Comparison of ENCODE assay signal across 23 cellular contexts in genomic region chr12:3294481-3294911, GRCh38.
A peak's percentile ranks its signal among the peaks of the same experiment; 100 is the strongest.
DNase-seq lines count a peak whose midpoint lies in the region; ATAC-seq and TF ChIP-seq lines count a peak whose summit lies in the region.
"Had no signal": no experiment of that assay in that cellular context is flagged by ENCODE, and none has a peak within 500 bp of the region (broad histone marks: within the 10 kb centered on the region; RNA-seq: fewer than 3 reads in every experiment).

No MANE protein-coding gene starts in this region.

- H3K4me2 ChIP-seq in mesenchymal stem cell (ENCODE audit: low read length, poor library complexity, severe bottlenecking), result no peak overlapping the region

- no peaks in the 10 kb centered on the region for H3K9me3 Mint-ChIP-seq in T-helper 2 cell treated with Interferon-gamma antibody and Interleukin-4, amounts not matched to agents 5 μg/mL and 100 μg/mL, for 36 hours
- H3K9me3 Mint-ChIP-seq: activated T-cell treated with anti-CD3 and anti-CD28 coated beads, Interleukin-2, amount 50 U/mL, for 4 hours; mesothelial cell of epicardium; natural killer cell had no signal

- H2AK5ac ChIP-seq in mesenchymal stem cell (ENCODE audit: low read length, severe bottlenecking), result no peak overlapping the region

- H2BK15ac ChIP-seq in mesenchymal stem cell (ENCODE audit: low read depth, poor library complexity, severe bottlenecking), result no peak overlapping the region

- peak; percentile 74 for DNase-seq in BE2C
- peak; percentile 65 for DNase-seq in DMS79 treated with DMSO at 0.1 percent for 48 hours (lab: John Stamatoyannopoulos, UW)
- DNase-seq in NCI-H345 treated with DMSO at 0.1 percent for 48 hours (lab: John Stamatoyannopoulos, UW; ENCODE audit: unreplicated experiment), result peak; percentile 46
- DNase-seq in heart left ventricle, result peak in 2 of 5 donors; percentile 59 to 61
- no peak for DNase-seq in T-helper 2 cell treated with Interferon-gamma antibody and Interleukin-4, amounts not matched to agents 5 μg/mL and 100 μg/mL, for 36 hours (ENCODE audit: low spot score)
- no peak for DNase-seq in mesenchymal stem cell
- no peak for DNase-seq in NCI-H1436 (lab: John Stamatoyannopoulos, UW)
- DNase-seq: activated naive CD4-positive, alpha-beta T cell; activated T-cell treated with anti-CD3 and anti-CD28 coated beads, Interleukin-2, amount 50 U/mL, for 4 hours; amniotic stem cell; glutamatergic neuron; MM.1S; natural killer cell; NCI-H187; sigmoid colon; stimulated activated CD4-positive, alpha-beta T cell treated with anti-CD3 and anti-CD28 coated beads, Interleukin-15, amount 100 ng/mL, for 24 hours had no signal

- no peaks in the 10 kb centered on the region for H3K4me1 Mint-ChIP-seq in T-helper 2 cell treated with Interferon-gamma antibody and Interleukin-4, amounts not matched to agents 5 μg/mL and 100 μg/mL, for 36 hours (ENCODE audit: low read depth)
- H3K4me1 Mint-ChIP-seq: CD14-positive monocyte, natural killer cell had no signal

- no peak overlapping the region for H3K4ac ChIP-seq in mesenchymal stem cell (ENCODE audit: low read depth in 1 of 2, low read length in 2 of 2)

- H3K4me1 ChIP-seq in BE2C (peaks cover 15% of the 10 kb centered on the region), heart left ventricle (peaks cover 0 to 37% (median 29%) of the 10 kb centered on the region in 12 donors), mesenchymal stem cell (ENCODE audit: control insufficient read depth, insufficient read depth, low read depth, low read length) (peaks cover 17% of the 10 kb centered on the region)
- H3K4me1 ChIP-seq: parathyroid adenoma had no signal

- H2BK120ac ChIP-seq in mesenchymal stem cell (ENCODE audit: low read depth, low read length), result no peak overlapping the region

- H3K36me3 Mint-ChIP-seq in T-helper 2 cell treated with Interferon-gamma antibody and Interleukin-4, amounts not matched to agents 5 μg/mL and 100 μg/mL, for 36 hours (ENCODE audit: low read depth), result no peaks in the 10 kb centered on the region
- H3K36me3 Mint-ChIP-seq: CD14-positive monocyte, mesothelial cell of epicardium, natural killer cell had no signal

- H3K9me3 ChIP-seq in BE2C (no peaks in the 10 kb centered on the region), heart left ventricle (no peaks in the 10 kb centered on the region), mesenchymal stem cell (ENCODE audit: control insufficient read depth, low read length) (no peaks in the 10 kb centered on the region)
- H3K9me3 ChIP-seq: sigmoid colon had no signal

- H4K91ac ChIP-seq in mesenchymal stem cell (ENCODE audit: low read length), result no peak overlapping the region

- H3K27ac ChIP-seq in heart left ventricle (peak overlapping the region in 6 of 12 donors; percentile 5 to 66 (median 46)), mesenchymal stem cell (ENCODE audit: low read length, poor library complexity, severe bottlenecking) (no peak overlapping the region)
- H3K27ac ChIP-seq: cardiac muscle cell, parathyroid adenoma, sigmoid colon had no signal

- WGBS in heart left ventricle, 4 donors, result 49 to 75% (median 58%) methylated on average over 4 to 15 of the region's 15 CpGs
- WGBS in mesenchymal stem cell, result 84% methylated on average over 15 of the region's 15 CpGs

- TF ChIP-seq CTCF in BE2C (IDR thresholded peaks at IDR 0.05; ENCODE audit: low read depth, low read length) (no peak), heart left ventricle (IDR thresholded peaks at IDR 0.05) (no peak)

- intact Hi-C loops in heart left ventricle (cut with DNase I), result loop anchor here in 1 of 10 donors (10.0 kb wide), 1 partner anchor 480 kb away; no protein-coding TSS in a partner anchor

- no peak overlapping the region for H2BK12ac ChIP-seq in mesenchymal stem cell (ENCODE audit: low read length in 2 of 2)

- H3K14ac ChIP-seq in mesenchymal stem cell (ENCODE audit: low read length in 2 of 2), result no peak overlapping the region

- TF ChIP-seq POLR2A in heart left ventricle (IDR thresholded peaks at IDR 0.05), result no peak

- no peak overlapping the region for H3K18ac ChIP-seq in mesenchymal stem cell (ENCODE audit: low read depth in 1 of 2, low read length in 2 of 2)

- H3K27me3 Mint-ChIP-seq in T-helper 2 cell treated with Interferon-gamma antibody and Interleukin-4, amounts not matched to agents 5 μg/mL and 100 μg/mL, for 36 hours (ENCODE audit: low read depth), result no peaks in the 10 kb centered on the region

- no peaks in the 10 kb centered on the region; the same call in none of the 2 replicates for H3K27me3 ChIP-seq in BE2C
- H3K27me3 ChIP-seq in heart left ventricle, result no peaks in the 10 kb centered on the region
- H3K27me3 ChIP-seq in mesenchymal stem cell (ENCODE audit: control insufficient read depth in 1 of 2, insufficient read depth in 1 of 2, low read length in 2 of 2), result peaks cover 0 to 31% of the 10 kb centered on the region in 2 experiments

- H4K8ac ChIP-seq in mesenchymal stem cell (ENCODE audit: low read length), result no peak overlapping the region

- no peak overlapping the region for H3K4me3 Mint-ChIP-seq in T-helper 2 cell treated with Interferon-gamma antibody and Interleukin-4, amounts not matched to agents 5 μg/mL and 100 μg/mL, for 36 hours
- H3K4me3 Mint-ChIP-seq: activated T-cell treated with anti-CD3 and anti-CD28 coated beads, Interleukin-2, amount 50 U/mL, for 4 hours; CD14-positive monocyte; mesothelial cell of epicardium; natural killer cell had no signal

- peak overlapping the region; percentile 29 for H3K4me3 ChIP-seq in BE2C (ENCODE audit: low read depth, low read length)
- H3K4me3 ChIP-seq in heart left ventricle, result no peak overlapping the region
- H3K4me3 ChIP-seq in mesenchymal stem cell (ENCODE audit: insufficient read depth in 1 of 2, low read depth in 1 of 2, low read length in 2 of 2), result no peak overlapping the region
- H3K4me3 ChIP-seq: cardiac muscle cell, K562, sigmoid colon had no signal

- no peak overlapping the region for H3K27ac Mint-ChIP-seq in T-helper 2 cell treated with Interferon-gamma antibody and Interleukin-4, amounts not matched to agents 5 μg/mL and 100 μg/mL, for 36 hours
- H3K27ac Mint-ChIP-seq: mesothelial cell of epicardium, natural killer cell had no signal

- peak; percentile 25 to 59 (median 40) for ATAC-seq in heart left ventricle
- ATAC-seq in GM21423 (IDR thresholded peaks at IDR 0.05; ENCODE audit: unreplicated experiment), result no peak
- ATAC-seq: activated CD4-positive, CD25-positive, alpha-beta regulatory T cell treated with anti-CD3 and anti-CD28 coated beads, Interleukin-2, amount 50 U/mL, for 24 hours; activated T-cell treated with anti-CD3 and anti-CD28 coated beads, Interleukin-2, amount 50 U/mL, for 4 hours; natural killer cell had no signal

- H2BK5ac ChIP-seq in mesenchymal stem cell (ENCODE audit: low read depth, low read length, poor library complexity, severe bottlenecking), result no peak overlapping the region

- no peak overlapping the region for H3K9ac ChIP-seq in mesenchymal stem cell (ENCODE audit: low read length)
- H3K9ac ChIP-seq: parathyroid adenoma had no signal

- no peak overlapping the region for H2AFZ ChIP-seq in mesenchymal stem cell (ENCODE audit: low read depth, low read length)
- H2AFZ ChIP-seq: parathyroid adenoma had no signal

- H3K36me3 ChIP-seq in BE2C (no peaks in the 10 kb centered on the region), heart left ventricle (peaks cover 0 to 20% (median 0%) of the 10 kb centered on the region in 9 donors), mesenchymal stem cell (ENCODE audit: control insufficient read depth in 1 of 2, insufficient read depth in 2 of 2, low read depth in 1 of 2, low read length in 2 of 2) (peaks cover 0 to 9% of the 10 kb centered on the region in 2 experiments)
- H3K36me3 ChIP-seq: cardiac muscle cell, sigmoid colon had no signal

- H3K79me1 ChIP-seq in mesenchymal stem cell (replicated peaks; ENCODE audit: low read length, poor library complexity, severe bottlenecking), result no peaks in the 10 kb centered on the region

- H3K23ac ChIP-seq in mesenchymal stem cell (ENCODE audit: low read length in 2 of 2), result no peak overlapping the region

Comparison
In these comparisons a context has a peak if more than half of its experiments do, and no peak if none do; other contexts are left out.
1. DNase-seq: peak in BE2C (single experiment), DMS79 treated with DMSO at 0.1 percent for 48 hours (single experiment) and NCI-H345 treated with DMSO at 0.1 percent for 48 hours (single experiment); none in T-helper 2 cell treated with Interferon-gamma antibody and Interleukin-4, amounts not matched to agents 5 μg/mL and 100 μg/mL, for 36 hours (single experiment), mesenchymal stem cell (single experiment) and NCI-H1436 (single experiment).